Comparison of ENCODE assay signal across 9 cellular contexts in the genomic region with DNA sequence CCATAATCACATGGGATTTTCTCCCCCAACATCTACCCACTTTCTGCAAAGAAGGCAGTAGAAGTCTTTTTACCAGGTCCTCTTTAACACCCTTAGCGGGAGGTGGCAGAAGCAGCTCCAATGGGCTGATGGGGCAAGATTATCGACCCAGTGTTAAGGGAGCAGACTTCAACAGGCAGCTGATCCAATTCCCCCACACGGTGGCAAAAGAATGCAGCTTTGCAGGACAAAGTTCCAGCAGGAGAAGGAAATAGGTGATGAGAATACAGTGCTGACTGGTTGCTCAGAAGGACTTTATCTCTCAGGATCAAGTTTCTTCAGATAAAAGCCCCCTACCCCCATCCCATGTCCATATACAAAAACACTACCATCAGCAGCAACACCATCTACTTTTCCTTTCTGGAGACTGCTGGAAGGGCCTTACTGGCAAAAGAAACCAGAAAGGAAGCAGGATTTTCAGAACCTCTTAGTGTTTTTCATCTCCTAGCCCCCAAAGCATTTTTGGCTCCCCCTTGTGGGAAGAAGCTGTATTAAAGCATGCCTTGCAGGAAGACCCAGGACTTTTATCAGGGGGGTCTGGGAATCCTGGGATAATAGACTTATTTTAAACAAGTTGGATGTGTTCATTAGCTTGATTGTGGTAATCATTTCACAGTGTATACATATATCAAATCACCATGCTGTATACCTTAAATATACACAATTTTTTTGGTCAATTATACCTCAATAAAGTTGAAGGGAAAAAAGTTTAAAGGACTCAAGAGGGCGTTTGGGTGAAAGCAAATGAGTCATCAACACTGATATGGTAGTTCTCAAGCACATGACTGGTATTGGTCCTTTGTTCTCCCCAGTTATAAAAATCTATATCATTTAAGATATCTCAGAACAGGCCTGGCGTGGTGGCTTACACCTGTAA.
DNase-seq lines count a peak whose midpoint lies in the region; ATAC-seq, FAIRE-seq and TF ChIP-seq lines count a peak whose summit lies in the region.
"Had no signal": no experiment of that assay in that cellular context is flagged by ENCODE, and none has a peak within 500 bp of the region (broad histone marks: within the 10 kb centered on the region; RNA-seq: fewer than 3 reads in every experiment).

No MANE protein-coding gene starts in this region.

- ATAC-seq in CD4-positive, alpha-beta T cell (ENCODE audit: poor library complexity): no peak
- ATAC-seq in GM18517 (IDR thresholded peaks at IDR 0.05; ENCODE audit: unreplicated experiment): no peak
- ATAC-seq in HG02884 (IDR thresholded peaks at IDR 0.05; ENCODE audit: unreplicated experiment): no peak

- intact Hi-C loops in CD4-positive, alpha-beta T cell (cut with DNase I, micrococcal nuclease): no loop called here
- intact Hi-C loops in dorsolateral prefrontal cortex (cut with DNase I): loop anchor here in 1 of 2 donors (2.0 kb wide), 1 partner anchor 46 kb away; no protein-coding TSS in a partner anchor

- H3K9me3 Mint-ChIP-seq in CD4-positive, alpha-beta T cell: no peaks in the 10 kb centered on the region
- H3K9me3 Mint-ChIP-seq: T-helper 1 cell treated with Interleukin-12 subunit alpha and Interleukin-12 subunit beta and Interleukin-4 antibody, amounts not matched to agents 30 μg/mL and 1 μg/mL, for 36 hours had no signal

- H3K4me1 ChIP-seq in effector memory CD4-positive, alpha-beta T cell (ENCODE audit: control insufficient read depth, insufficient read depth, low read length, poor library complexity, severe bottlenecking): no peaks in the 10 kb centered on the region

- no peak overlapping the region for H3K4me3 Mint-ChIP-seq in CD4-positive, alpha-beta T cell
- H3K4me3 Mint-ChIP-seq: T-helper 1 cell treated with Interleukin-12 subunit alpha and Interleukin-12 subunit beta and Interleukin-4 antibody, amounts not matched to agents 30 μg/mL and 1 μg/mL, for 36 hours had no signal

- no peaks in the 10 kb centered on the region for H3K27me3 ChIP-seq in CD4-positive, alpha-beta T cell (ENCODE audit: control insufficient read depth, insufficient read depth, low read length)
- peaks cover 0 to 74% (median 22%) of the 10 kb centered on the region in 45 donors for H3K27me3 ChIP-seq in dorsolateral prefrontal cortex
- H3K27me3 ChIP-seq in effector memory CD4-positive, alpha-beta T cell (replicated peaks; ENCODE audit: control insufficient read depth, insufficient read depth, low read length, poor library complexity, severe bottlenecking): no peaks in the 10 kb centered on the region

- POLR2A ChIA-PET in CD4-positive, alpha-beta T cell (lab: Charles Lee): no interaction called here
- POLR2A ChIA-PET in RWPE1 (lab: Yijun Ruan, JAX; ENCODE audit: low non-redundant PET): no interaction called here

- no peaks in the 10 kb centered on the region for H3K36me3 ChIP-seq in effector memory CD4-positive, alpha-beta T cell (ENCODE audit: control insufficient read depth, insufficient read depth, low read length)

- peak; percentile 45 for TF ChIP-seq CTCF in CD4-positive, alpha-beta T cell (IDR thresholded peaks at IDR 0.05)
- TF ChIP-seq CTCF in RWPE1 (conservative IDR thresholded peaks at IDR 0.05; ENCODE audit: low read depth): peak; percentile 33; the same call in 1 of the 2 replicates
- peak in 54 of 56 donors; percentile 26 to 72 (median 54) for TF ChIP-seq CTCF in dorsolateral prefrontal cortex (IDR thresholded peaks at IDR 0.05 in 54 of 56, conservative IDR thresholded peaks at IDR 0.05 in 2 of 56; ENCODE audit: low read depth in 1 of 56, partially characterized antibody in 56 of 56)

- H3K27ac ChIP-seq in CD4-positive, alpha-beta T cell (ENCODE audit: low read depth, low read length): no peak overlapping the region
- H3K27ac ChIP-seq in RWPE1: no peak overlapping the region
- no peak overlapping the region for H3K27ac ChIP-seq in dorsolateral prefrontal cortex
- H3K27ac ChIP-seq in effector memory CD4-positive, alpha-beta T cell (ENCODE audit: insufficient read depth, low read length, poor library complexity, severe bottlenecking): no peak overlapping the region

- H3K4me1 Mint-ChIP-seq in CD4-positive, alpha-beta T cell (ENCODE audit: low read depth): no peaks in the 10 kb centered on the region

- no peak overlapping the region for H3K4me3 ChIP-seq in dorsolateral prefrontal cortex
- no peak overlapping the region for H3K4me3 ChIP-seq in effector memory CD4-positive, alpha-beta T cell (ENCODE audit: insufficient read depth, low read depth, low read length, poor library complexity, severe bottlenecking)

- no peaks in the 10 kb centered on the region for H3K27me3 Mint-ChIP-seq in CD4-positive, alpha-beta T cell

- FAIRE-seq in GM12892 (lab: Jason Lieb, UNC): peak; percentile 14

- no peak overlapping the region for H3K27ac Mint-ChIP-seq in CD4-positive, alpha-beta T cell
- H3K27ac Mint-ChIP-seq: T-helper 1 cell treated with Interleukin-12 subunit alpha and Interleukin-12 subunit beta and Interleukin-4 antibody, amounts not matched to agents 30 μg/mL and 1 μg/mL, for 36 hours had no signal

- CTCF ChIA-PET in CD4-positive, alpha-beta T cell (lab: Charles Lee): interaction anchor here (1.4 to 1.6 kb wide), 2 partner anchors 13 to 15 kb away, joined by 4 to 6 read pairs; no protein-coding TSS in a partner anchor
- CTCF ChIA-PET in RWPE1 (lab: Yijun Ruan, JAX): interaction anchor here (0.6 to 1.2 kb wide), 2 partner anchors 502 to 505 kb away, joined by 3 read pairs; no protein-coding TSS in a partner anchor

- H3K36me3 Mint-ChIP-seq in CD4-positive, alpha-beta T cell (ENCODE audit: low read depth): no peaks in the 10 kb centered on the region

- H3K9me3 ChIP-seq in CD4-positive, alpha-beta T cell (ENCODE audit: control insufficient read depth, low read length): no peaks in the 10 kb centered on the region
- H3K9me3 ChIP-seq in effector memory CD4-positive, alpha-beta T cell (ENCODE audit: control insufficient read depth, low read length): no peaks in the 10 kb centered on the region

- DNase-seq in CD4-positive, alpha-beta T cell: peak in 3 of 10 experiments; percentile 4 to 12 (median 7)
- DNase-seq in GM12892 (ENCODE audit: insufficient read length) (no peak), RWPE1 (ENCODE audit: low spot score) (peak; percentile 13), dorsolateral prefrontal cortex (no peak), mucosa of gallbladder (ENCODE audit: low spot score) (peak; percentile 58)
- DNase-seq in effector memory CD4-positive, alpha-beta T cell: no peak

- TF ChIP-seq POLR2A in GM12892 (IDR thresholded peaks at IDR 0.05; ENCODE audit: low read depth, low read length): no peak

Comparison
In these comparisons a context has a peak if more than half of its experiments do, and no peak if none do; other contexts are left out.
1. DNase-seq: peak in RWPE1 (single experiment) and mucosa of gallbladder (single experiment); none in GM12892 (single experiment), dorsolateral prefrontal cortex (0 of 10) and effector memory CD4-positive, alpha-beta T cell (0 of 3).
2. Peak in every context shown above with its lines, with median percentiles within 50 percentile points of each other: CTCF ChIP-seq.